In the genomic region with DNA sequence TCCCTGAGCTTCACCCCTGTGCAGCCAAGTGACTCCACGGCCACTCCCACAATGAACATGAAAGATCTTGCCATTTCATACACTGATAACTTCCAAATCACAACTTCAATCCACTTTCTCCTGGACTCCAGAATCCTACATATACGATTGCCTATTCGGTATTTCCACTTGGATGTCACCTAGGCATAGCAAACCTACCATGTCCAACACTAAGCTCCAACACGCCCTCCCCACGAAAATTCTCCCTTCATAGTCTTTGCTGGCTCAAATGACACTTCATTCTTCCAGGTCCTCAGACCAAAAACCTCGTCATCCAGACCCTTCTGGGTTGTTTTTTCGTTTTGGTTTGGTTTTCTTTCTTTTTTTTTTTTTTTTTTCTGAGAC, we compare ENCODE assay signal across 9 cellular contexts. TPM values are rescaled to one million over a fixed set of nuclear protein-coding genes. Genes with fewer than 3 reads are reported as not detected.
DNase-seq lines count a peak whose midpoint lies in the region; ATAC-seq, FAIRE-seq and TF ChIP-seq lines count a peak whose summit lies in the region.
"Had no signal": no experiment of that assay in that cellular context is flagged by ENCODE, and none has a peak within 500 bp of the region (broad histone marks: within the 10 kb centered on the region; RNA-seq: fewer than 3 reads in every experiment).

No MANE protein-coding gene starts in this region.

- no peak for DNase-seq in activated T-cell treated with anti-CD3 and anti-CD28 coated beads, Interleukin-2, amount 50 U/mL, for 4 hours
- DNase-seq in activated T-cell treated with anti-CD3 and anti-CD28 coated beads, Interleukin-2, amount 50 U/mL, for 48 hours: no peak
- no peak for DNase-seq in K562 (ENCODE audit: extremely low read depth in 1 of 4, low spot score in 3 of 4)
- no peak for DNase-seq in lung (ENCODE audit: low spot score)
- no peak for DNase-seq in transverse colon
- DNase-seq in NCI-H1694 (lab: John Stamatoyannopoulos, UW): no peak
- DNase-seq in GOT3 (lab: John Stamatoyannopoulos, UW): no peak

- TF ChIP-seq POLR2A in K562 (conservative IDR thresholded peaks at IDR 0.05): no peak
- TF ChIP-seq POLR2A in transverse colon (IDR thresholded peaks at IDR 0.05): no peak

- peak overlapping the region; percentile 88 for H3K4me3 Mint-ChIP-seq in activated T-cell treated with anti-CD3 and anti-CD28 coated beads, Interleukin-2, amount 50 U/mL, for 4 hours

- in situ Hi-C loops in K562 (cut with MboI) (no loop called here), transverse colon (cut with MboI; ENCODE audit: low pct_ligation_motif_present in 1 of 4, low pct_unique_long_range_greater_than_20kb in 1 of 4, low sequenced_read_pairs in 3 of 4) (loop anchor here in 2 of 4 donors (25.0 kb wide), 1 partner anchor 97 kb away; the partner anchor contains the start of gene C17orf107 (in 2 of the 2))

- H3K9ac ChIP-seq in K562 (ENCODE audit: insufficient read depth in 1 of 2, low read depth in 2 of 2, low read length in 2 of 2): peak overlapping the region; percentile 69 to 93

- H3K36me3 ChIP-seq in K562 (ENCODE audit: control insufficient read depth, insufficient read depth, low read length) (no peaks in the 10 kb centered on the region), lung (ENCODE audit: control insufficient read depth in 2 of 2, insufficient read depth in 2 of 2, low read length in 2 of 2) (no peaks in the 10 kb centered on the region), transverse colon (no peaks in the 10 kb centered on the region)

- H3K27ac ChIP-seq in K562 (ENCODE audit: extremely low read depth, low read depth, low read length) (peak overlapping the region; percentile 82; the same call in 2 of the 3 replicates), lung (ENCODE audit: low read depth in 1 of 2, low read length in 1 of 2) (peak overlapping the region; percentile 91 to 97), transverse colon (peak overlapping the region; percentile 95 to 99 (median 98))

- TF ChIP-seq EP300 in K562 (IDR thresholded peaks at IDR 0.05; ENCODE audit: low read length): no peak
- no peak for TF ChIP-seq EP300 in transverse colon (IDR thresholded peaks at IDR 0.05; ENCODE audit: low read depth)

- no TSS peak for BruUV-seq in K562 (replicated peaks; lab: Mats Ljungman, UMichigan)

- H3K4me3 ChIP-seq in K562 (peak overlapping the region; percentile 60), lung (peak overlapping the region; percentile 50), transverse colon (peak overlapping the region in 3 of 4 donors; percentile 49 to 73 (median 68))

- ATAC-seq in activated T-cell treated with anti-CD3 and anti-CD28 coated beads, Interleukin-2, amount 50 U/mL, for 4 hours: no peak
- ATAC-seq in K562: no peak
- ATAC-seq in lung (ENCODE audit: insufficient read depth, low FRiP score): no peak
- no peak for ATAC-seq in GM18867 (IDR thresholded peaks at IDR 0.05; ENCODE audit: unreplicated experiment)

- no peaks in the 10 kb centered on the region for H3K9me3 ChIP-seq in K562 (replicated peaks; ENCODE audit: control insufficient read depth, insufficient read depth, low read depth, low read length)
- no peaks in the 10 kb centered on the region for H3K9me3 ChIP-seq in lung (ENCODE audit: control insufficient read depth in 2 of 2, insufficient read depth in 1 of 2, low read length in 1 of 2)
- H3K9me3 ChIP-seq in transverse colon: no peaks in the 10 kb centered on the region

- H3K4me1 ChIP-seq in K562 (replicated peaks in 1 of 2; ENCODE audit: control insufficient read depth in 2 of 2, insufficient read depth in 2 of 2, low read length in 2 of 2) (peaks cover 0 to 25% of the 10 kb centered on the region in 2 experiments; a peak in 2 of 5 replicates), lung (ENCODE audit: control insufficient read depth in 2 of 2, insufficient read depth in 2 of 2, low read length in 2 of 2) (peaks cover 4 to 13% of the 10 kb centered on the region in 2 donors), transverse colon (peaks cover 11 to 39% (median 34%) of the 10 kb centered on the region in 4 donors)

- H4K20me1 ChIP-seq in K562 (replicated peaks; ENCODE audit: control insufficient read depth, insufficient read depth, low read length): no peaks in the 10 kb centered on the region

- POLR2A ChIA-PET in K562 (lab: Yijun Ruan, JAX): interaction anchor here (0.9 to 1.5 kb wide), 4 partner anchors 8 to 81 kb away, joined by 3 to 7 read pairs (median 4); partner anchors contain the start of gene ARRB2

- H3K4me1 Mint-ChIP-seq in activated T-cell treated with anti-CD3 and anti-CD28 coated beads, Interleukin-2, amount 50 U/mL, for 4 hours (ENCODE audit: low read depth): peaks cover 19% of the 10 kb centered on the region

- peaks cover 6% of the 10 kb centered on the region; the same call in 2 of the 3 replicates for H3K79me2 ChIP-seq in K562 (ENCODE audit: control insufficient read depth, insufficient read depth, low read length)

- intact Hi-C loops in K562 (cut with micrococcal nuclease): loop anchor here (2.0 kb wide), 1 partner anchor 80 kb away; the partner anchor contains the start of gene ARRB2
- intact Hi-C loops in transverse colon (cut with DNase I; ENCODE audit: low total_unique reads): no loop called here

- no peaks in the 10 kb centered on the region for H3K9me3 Mint-ChIP-seq in activated T-cell treated with anti-CD3 and anti-CD28 coated beads, Interleukin-2, amount 50 U/mL, for 4 hours

- TF ChIP-seq CTCF in K562 (IDR thresholded peaks at IDR 0.05 in 2 of 3, conservative IDR thresholded peaks at IDR 0.05 in 1 of 3; ENCODE audit: insufficient read depth in 2 of 3, low read depth in 1 of 3, low read length in 3 of 3): no peak
- no peak for TF ChIP-seq CTCF in lung (IDR thresholded peaks at IDR 0.05; ENCODE audit: control extremely low read depth, extremely low read depth)
- no peak for TF ChIP-seq CTCF in transverse colon (IDR thresholded peaks at IDR 0.05)

- H3K27me3 ChIP-seq in K562 (ENCODE audit: control insufficient read depth in 2 of 2, insufficient read depth in 2 of 2, low read length in 2 of 2) (peaks cover under 1 to 5% of the 10 kb centered on the region in 2 experiments; a peak in 3 of 5 replicates), lung (ENCODE audit: control insufficient read depth, insufficient read depth) (no peaks in the 10 kb centered on the region), transverse colon (peaks cover 7% of the 10 kb centered on the region)

- peak overlapping the region; percentile 86 for H3K4me2 ChIP-seq in K562 (ENCODE audit: insufficient read depth, low read length)

- no peaks in the 10 kb centered on the region for H3K9me1 ChIP-seq in K562 (ENCODE audit: control insufficient read depth, insufficient read depth, low read length)

- no peak for TF ChIP-seq RAD21 in K562 (CRISPR knock-in tag; conservative IDR thresholded peaks at IDR 0.05 in 1 of 2, IDR thresholded peaks at IDR 0.05 in 1 of 2)

- no peaks in the 10 kb centered on the region for H3K36me3 Mint-ChIP-seq in activated T-cell treated with anti-CD3 and anti-CD28 coated beads, Interleukin-2, amount 50 U/mL, for 4 hours (ENCODE audit: insufficient read depth)

- 42% methylated on average over 4 of the region's 7 CpGs for WGBS in K562 (ENCODE audit: insufficient coverage, low coverage, missing lambda C conversion rate)
- 36 to 44% methylated on average over 7 of the region's 7 CpGs for WGBS in lung, 2 donors
- 44 to 54% methylated on average over 6 to 7 of the region's 7 CpGs for WGBS in transverse colon (ENCODE audit: low coverage in 1 of 2), 2 donors

- FAIRE-seq in K562 (lab: Jason Lieb, UNC): no peak

- H3K27me3 Mint-ChIP-seq in activated T-cell treated with anti-CD3 and anti-CD28 coated beads, Interleukin-2, amount 50 U/mL, for 4 hours (ENCODE audit: low read depth): peaks cover 25% of the 10 kb centered on the region

- CTCF ChIA-PET in K562 (lab: Yijun Ruan, JAX; ENCODE audit: low intra/inter-chr PET ratio): interaction anchor here (0.7 to 2.9 kb wide), 2 partner anchors 59 to 81 kb away, joined by 4 to 13 read pairs; partner anchors contain the start of genes ARRB2 and MED11

- H2AFZ ChIP-seq in K562 (ENCODE audit: low read depth, low read length): peak overlapping the region; percentile 94

RNA-seq across cellular contexts. Expression of gene GLTPD2, which starts 1.9 kb away (rescaled TPM):
- not detected for total RNA-seq in activated T-cell treated with anti-CD3 and anti-CD28 coated beads, Interleukin-2, amount 50 U/mL, for 4 hours
- total RNA-seq in K562 (2011; cell fraction: chromatin; rRNA removed; ENCODE audit: low replicate concordance): not detected in 2 replicates
- total RNA-seq in K562 (2011; cell fraction: nucleolus; rRNA removed): not detected in 2 replicates
- not detected in 2 replicates for total RNA-seq in K562 (2011; cell fraction: nucleoplasm; rRNA removed)
- not detected in 2 replicates for total RNA-seq in K562 (2014; rRNA removed)
- total RNA-seq in K562 (2014; rRNA removed; fragmentation: Illumina TruSeq; extraction: Trizol): not detected in 2 replicates
- total RNA-seq in K562 (2015; rRNA removed; fragmentation: Illumina TruSeq; extraction: Trizol): not detected in 2 replicates
- total RNA-seq in K562 (2021): not detected in 2 replicates
- polyA plus RNA-seq in K562 (2011; rRNA removed): not detected in 2 replicates
- polyA plus RNA-seq in K562 (2011; cell fraction: cytosol; rRNA removed): not detected in 2 replicates
- polyA plus RNA-seq in K562 (2011; cell fraction: nucleus; rRNA removed): not detected in 2 replicates
- polyA plus RNA-seq in K562 (2012): 0.12 and 0.22 TPM in 2 replicates
- polyA plus RNA-seq in K562 (2014; fragmentation: Illumina TruSeq; extraction: Trizol): not detected in 2 replicates
- not detected for polyA plus RNA-seq in K562 (2014; fragmentation: Nextera tagmentation; extraction: Ambion mirVana)
- polyA plus RNA-seq in K562 (2014; rRNA removed): not detected in 2 replicates
- not detected in 2 replicates for polyA minus RNA-seq in K562 (2011; rRNA and poly(A)+ RNA removed)
- polyA minus RNA-seq in K562 (2011; cell fraction: cytosol; rRNA and poly(A)+ RNA removed): not detected in 2 replicates
- polyA minus RNA-seq in K562 (2011; cell fraction: nucleus; rRNA and poly(A)+ RNA removed): not detected in 2 replicates
- total RNA-seq in lung: under 1 TPM in 1 of 2 donors, not detected in 1; 0.34 TPM
- under 1 TPM in 1 of 2 donors, not detected in 1; 0.41 TPM for polyA plus RNA-seq in lung
- 1 to 10 TPM in 1 of 4 donors, under 1 TPM in 1, not detected in 2; 0.41 to 1.7 TPM for total RNA-seq in transverse colon
- total RNA-seq: LHCN-M2 had no signal

RNA-seq across cellular contexts. Expression of gene VMO1, which starts 4.5 kb away (rescaled TPM):
- total RNA-seq in activated T-cell treated with anti-CD3 and anti-CD28 coated beads, Interleukin-2, amount 50 U/mL, for 4 hours: under 1 TPM in 1 of 3 donors, not detected in 2; 0.33 TPM
- not detected in 2 replicates for total RNA-seq in K562 (2011; cell fraction: chromatin; rRNA removed; ENCODE audit: low replicate concordance)
- total RNA-seq in K562 (2011; cell fraction: nucleolus; rRNA removed): not detected in 2 replicates
- not detected in 2 replicates for total RNA-seq in K562 (2011; cell fraction: nucleoplasm; rRNA removed)
- total RNA-seq in K562 (2014; rRNA removed) (0.41 TPM in 1 of 2 replicates, not detected in the other), K562 (2014; rRNA removed; fragmentation: Illumina TruSeq; extraction: Trizol) (not detected in 2 replicates), K562 (2015; rRNA removed; fragmentation: Illumina TruSeq; extraction: Trizol) (not detected in 2 replicates), K562 (2021) (0.31 TPM in 1 of 2 replicates, not detected in the other), lung (10 to 100 TPM in 1 of 2 donors, 1 to 10 TPM in 1; 2.1 to 14.0 TPM), transverse colon (1 to 10 TPM in 2 of 4 donors, under 1 TPM in 1, not detected in 1; 0.68 to 5.2 (median 1.9) TPM)
- polyA plus RNA-seq in K562 (2011; rRNA removed) (not detected in 2 replicates), K562 (2014; fragmentation: Illumina TruSeq; extraction: Trizol) (not detected in 2 replicates), K562 (2014; fragmentation: Nextera tagmentation; extraction: Ambion mirVana) (not detected), K562 (2014; rRNA removed) (not detected in 2 replicates), lung (10 to 100 TPM; 21.3 to 21.8 TPM)
- polyA plus RNA-seq in K562 (2011; cell fraction: cytosol; rRNA removed): 0.15 and 0.39 TPM in 2 replicates
- 0.24 TPM in 1 of 2 replicates, not detected in the other for polyA plus RNA-seq in K562 (2011; cell fraction: nucleus; rRNA removed)
- polyA plus RNA-seq in K562 (2012): 0.30 TPM in 1 of 2 replicates, not detected in the other
- polyA minus RNA-seq in K562 (2011; rRNA and poly(A)+ RNA removed): not detected in 2 replicates
- not detected in 2 replicates for polyA minus RNA-seq in K562 (2011; cell fraction: cytosol; rRNA and poly(A)+ RNA removed)
- not detected in 2 replicates for polyA minus RNA-seq in K562 (2011; cell fraction: nucleus; rRNA and poly(A)+ RNA removed)

RNA-seq across cellular contexts. Expression of gene PSMB6, which starts 5.3 kb away (rescaled TPM):
- total RNA-seq in activated T-cell treated with anti-CD3 and anti-CD28 coated beads, Interleukin-2, amount 50 U/mL, for 4 hours: 100 to 1,000 TPM; 283 to 292 (median 291) TPM
- 19.0 and 41.6 TPM in 2 replicates for total RNA-seq in K562 (2011; cell fraction: chromatin; rRNA removed; ENCODE audit: low replicate concordance)
- 45.5 and 47.4 TPM in 2 replicates for total RNA-seq in K562 (2011; cell fraction: nucleolus; rRNA removed)
- total RNA-seq in K562 (2011; cell fraction: nucleoplasm; rRNA removed): 33.1 and 37.2 TPM in 2 replicates
- 209 and 307 TPM in 2 replicates for total RNA-seq in K562 (2014; rRNA removed)
- 132 and 163 TPM in 2 replicates for total RNA-seq in K562 (2014; rRNA removed; fragmentation: Illumina TruSeq; extraction: Trizol)
- 196 and 197 TPM in 2 replicates for total RNA-seq in K562 (2015; rRNA removed; fragmentation: Illumina TruSeq; extraction: Trizol)
- 153 and 159 TPM in 2 replicates for total RNA-seq in K562 (2021)
- polyA plus RNA-seq in K562 (2011; rRNA removed): 185 TPM in 2 replicates
- polyA plus RNA-seq in K562 (2011; cell fraction: cytosol; rRNA removed): 318 and 400 TPM in 2 replicates
- polyA plus RNA-seq in K562 (2011; cell fraction: nucleus; rRNA removed): 79.5 and 80.2 TPM in 2 replicates
- 133 and 216 TPM in 2 replicates for polyA plus RNA-seq in K562 (2012)
- 245 and 270 TPM in 2 replicates for polyA plus RNA-seq in K562 (2014; fragmentation: Illumina TruSeq; extraction: Trizol)
- polyA plus RNA-seq in K562 (2014; fragmentation: Nextera tagmentation; extraction: Ambion mirVana): 100 to 1,000 TPM; 345 to 553 TPM
- 184 and 265 TPM in 2 replicates for polyA plus RNA-seq in K562 (2014; rRNA removed)
- polyA minus RNA-seq in K562 (2011; rRNA and poly(A)+ RNA removed): 126 and 163 TPM in 2 replicates
- polyA minus RNA-seq in K562 (2011; cell fraction: cytosol; rRNA and poly(A)+ RNA removed): 54.0 and 69.1 TPM in 2 replicates
- 11.4 and 18.9 TPM in 2 replicates for polyA minus RNA-seq in K562 (2011; cell fraction: nucleus; rRNA and poly(A)+ RNA removed)
- 100 to 1,000 TPM in 1 of 2 donors, 10 to 100 TPM in 1; 63.7 to 141 TPM for total RNA-seq in lung
- 100 to 1,000 TPM; 172 to 237 TPM for polyA plus RNA-seq in lung
- total RNA-seq in transverse colon: 100 to 1,000 TPM in 2 of 4 donors, 10 to 100 TPM in 2; 34.0 to 111 (median 80.9) TPM

RNA-seq across cellular contexts. Expression of gene PLD2, which starts 16.3 kb away (rescaled TPM):
- total RNA-seq in activated T-cell treated with anti-CD3 and anti-CD28 coated beads, Interleukin-2, amount 50 U/mL, for 4 hours: 10 to 100 TPM in 1 of 3 donors, 1 to 10 TPM in 2; 6.5 to 12.6 (median 8.9) TPM
- 21.7 and 42.4 TPM in 2 replicates for total RNA-seq in K562 (2011; cell fraction: chromatin; rRNA removed; ENCODE audit: low replicate concordance)
- 23.4 and 23.7 TPM in 2 replicates for total RNA-seq in K562 (2011; cell fraction: nucleolus; rRNA removed)
- 14.7 and 16.0 TPM in 2 replicates for total RNA-seq in K562 (2011; cell fraction: nucleoplasm; rRNA removed)
- total RNA-seq in K562 (2014; rRNA removed) (4.2 and 6.9 TPM in 2 replicates), K562 (2014; rRNA removed; fragmentation: Illumina TruSeq; extraction: Trizol) (2.0 and 2.7 TPM in 2 replicates), K562 (2015; rRNA removed; fragmentation: Illumina TruSeq; extraction: Trizol) (2.9 and 3.4 TPM in 2 replicates), K562 (2021) (6.7 and 7.5 TPM in 2 replicates), lung (10 to 100 TPM; 27.1 to 42.3 TPM), transverse colon (10 to 100 TPM; 13.9 to 81.9 (median 18.9) TPM)
- polyA plus RNA-seq in K562 (2011; rRNA removed) (3.2 and 4.9 TPM in 2 replicates), K562 (2014; fragmentation: Illumina TruSeq; extraction: Trizol) (3.3 and 4.8 TPM in 2 replicates), K562 (2014; fragmentation: Nextera tagmentation; extraction: Ambion mirVana) (under 1 TPM; 0.20 to 0.27 TPM), K562 (2014; rRNA removed) (3.7 and 5.2 TPM in 2 replicates), lung (10 to 100 TPM; 18.0 to 22.4 TPM)
- 2.3 and 3.6 TPM in 2 replicates for polyA plus RNA-seq in K562 (2011; cell fraction: cytosol; rRNA removed)
- polyA plus RNA-seq in K562 (2011; cell fraction: nucleus; rRNA removed): 17.5 and 24.8 TPM in 2 replicates
- 4.0 and 6.4 TPM in 2 replicates for polyA plus RNA-seq in K562 (2012)
- 2.9 and 3.3 TPM in 2 replicates for polyA minus RNA-seq in K562 (2011; rRNA and poly(A)+ RNA removed)
- polyA minus RNA-seq in K562 (2011; cell fraction: cytosol; rRNA and poly(A)+ RNA removed): 1.6 and 2.5 TPM in 2 replicates
- polyA minus RNA-seq in K562 (2011; cell fraction: nucleus; rRNA and poly(A)+ RNA removed): 3.0 and 4.4 TPM in 2 replicates
